In the genomic region with DNA sequence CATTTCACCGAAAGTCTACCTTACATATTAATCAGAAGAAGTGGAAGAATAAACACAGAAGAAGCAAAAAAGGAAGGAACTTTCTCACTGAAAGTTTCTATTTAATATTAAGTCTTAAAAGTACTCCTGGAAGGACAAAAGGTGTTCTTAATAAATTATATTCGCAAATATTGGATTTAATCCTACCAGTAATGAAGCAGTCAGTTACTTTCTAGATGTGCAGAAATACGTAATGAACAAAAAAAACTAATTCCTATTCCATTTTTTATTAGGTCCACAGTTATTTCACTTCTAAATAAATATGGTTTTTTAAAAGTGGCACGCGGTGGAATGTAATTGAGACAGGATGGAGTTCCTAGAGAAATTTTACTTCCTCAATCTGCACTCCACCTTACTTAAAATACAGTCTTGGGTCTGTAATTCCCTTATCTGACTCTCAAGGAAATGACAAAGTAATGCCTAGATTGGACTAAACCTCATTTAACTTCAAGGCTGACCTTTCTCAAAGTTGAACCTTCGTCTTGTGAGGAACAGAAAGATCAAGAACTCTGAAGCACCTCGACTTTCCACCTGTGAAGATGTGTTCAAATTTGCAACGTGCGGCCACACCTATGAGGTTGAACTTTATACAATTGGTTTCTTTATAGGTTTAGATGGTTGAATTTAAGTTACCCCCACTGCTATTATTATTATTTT, we compare ENCODE assay signal across 1 cellular context.
TF ChIP-seq lines count a peak whose summit lies in the region.

No MANE protein-coding gene starts in this region.

TF ChIP-seq in GM23338, 12 proteins besides CTCF, POLR2A, EP300 and RAD21 (continued from another document):
- TF ChIP-seq ETS1 (IDR thresholded peaks at IDR 0.05) (no peak), REST (IDR thresholded peaks at IDR 0.05; ENCODE audit: unreplicated experiment) (no peak)
